ENCODE assay signal across 1 cellular context in genomic region chr14:95102678-95103039, GRCh38.
TF ChIP-seq lines count a peak whose summit lies in the region.

No MANE protein-coding gene starts in this region.

TF ChIP-seq in WTC11, 78 proteins besides CTCF, POLR2A, EP300 and RAD21 (continued from another document):
- no peak for TF ChIP-seq ATF1 (CRISPR knock-in tag; IDR thresholded peaks at IDR 0.05)
- TF ChIP-seq, protein P1, sequence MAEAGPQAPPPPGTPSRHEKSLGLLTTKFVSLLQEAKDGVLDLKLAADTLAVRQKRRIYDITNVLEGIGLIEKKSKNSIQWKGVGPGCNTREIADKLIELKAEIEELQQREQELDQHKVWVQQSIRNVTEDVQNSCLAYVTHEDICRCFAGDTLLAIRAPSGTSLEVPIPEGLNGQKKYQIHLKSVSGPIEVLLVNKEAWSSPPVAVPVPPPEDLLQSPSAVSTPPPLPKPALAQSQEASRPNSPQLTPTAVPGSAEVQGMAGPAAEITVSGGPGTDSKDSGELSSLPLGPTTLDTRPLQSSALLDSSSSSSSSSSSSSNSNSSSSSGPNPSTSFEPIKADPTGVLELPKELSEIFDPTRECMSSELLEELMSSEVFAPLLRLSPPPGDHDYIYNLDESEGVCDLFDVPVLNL (CRISPR knock-in tag; IDR thresholded peaks at IDR 0.05; ENCODE audit: borderline replicate concordance, low read depth) = no peak
- TF ChIP-seq ZNF671 (CRISPR knock-in tag; IDR thresholded peaks at IDR 0.05) = no peak
- no peak for TF ChIP-seq MXD4 (CRISPR knock-in tag; IDR thresholded peaks at IDR 0.05; ENCODE audit: borderline replicate concordance)
- TF ChIP-seq ZNF396 (CRISPR knock-in tag; IDR thresholded peaks at IDR 0.05; ENCODE audit: borderline replicate concordance) = no peak
- TF ChIP-seq, protein P2, sequence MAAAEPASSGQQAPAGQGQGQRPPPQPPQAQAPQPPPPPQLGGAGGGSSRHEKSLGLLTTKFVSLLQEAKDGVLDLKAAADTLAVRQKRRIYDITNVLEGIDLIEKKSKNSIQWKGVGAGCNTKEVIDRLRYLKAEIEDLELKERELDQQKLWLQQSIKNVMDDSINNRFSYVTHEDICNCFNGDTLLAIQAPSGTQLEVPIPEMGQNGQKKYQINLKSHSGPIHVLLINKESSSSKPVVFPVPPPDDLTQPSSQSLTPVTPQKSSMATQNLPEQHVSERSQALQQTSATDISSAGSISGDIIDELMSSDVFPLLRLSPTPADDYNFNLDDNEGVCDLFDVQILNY (CRISPR knock-in tag; IDR thresholded peaks at IDR 0.05) = no peak
